Comparison of ENCODE assay signal across 16 cellular contexts in genomic region chr3:156044634-156044975, GRCh38.
DNase-seq lines count a peak whose midpoint lies in the region; ATAC-seq and TF ChIP-seq lines count a peak whose summit lies in the region.
"Had no signal": no experiment of that assay in that cellular context is flagged by ENCODE, and none has a peak within 500 bp of the region (broad histone marks: within the 10 kb centered on the region; RNA-seq: fewer than 3 reads in every experiment).

No MANE protein-coding gene starts in this region.

- no peak for ATAC-seq in right cardiac atrium
- ATAC-seq in Panc1, result peak; percentile 26; the same call in 1 of the 2 replicates
- ATAC-seq: CD8-positive, alpha-beta T cell had no signal

- no peaks in the 10 kb centered on the region for H3K9me3 ChIP-seq in right cardiac atrium (ENCODE audit: control insufficient read depth, low read length)
- H3K9me3 ChIP-seq in Panc1 (ENCODE audit: control insufficient read depth, insufficient read depth, low read depth, low read length), result no peaks in the 10 kb centered on the region
- no peaks in the 10 kb centered on the region for H3K9me3 ChIP-seq in neuronal stem cell (replicated peaks in 1 of 2; ENCODE audit: control insufficient read depth in 2 of 2, insufficient read depth in 1 of 2, low read depth in 1 of 2, low read length in 2 of 2)
- H3K9me3 ChIP-seq: Caco-2, HAP-1 had no signal

- H2AFZ ChIP-seq in neuronal stem cell (ENCODE audit: low read length), result no peak overlapping the region

- H2BK5ac ChIP-seq in neuronal stem cell (ENCODE audit: low read length), result no peak overlapping the region

- H2BK12ac ChIP-seq in neuronal stem cell (ENCODE audit: low read length), result no peak overlapping the region

- H3K4me3 ChIP-seq in right cardiac atrium (ENCODE audit: low read length) (no peak overlapping the region), Panc1 (ENCODE audit: low read depth in 2 of 2, low read length in 2 of 2) (no peak overlapping the region), neuronal stem cell (ENCODE audit: low read length in 2 of 2) (no peak overlapping the region)
- H3K4me3 ChIP-seq: BLaER1, HAP-1 had no signal

- H4K91ac ChIP-seq in neuronal stem cell (ENCODE audit: low read depth, low read length, poor library complexity), result no peak overlapping the region

- H3K36me3 Mint-ChIP-seq in activated naive CD8-positive, alpha-beta T cell treated with anti-CD3 and anti-CD28 coated beads for 36 hours, result no peaks in the 10 kb centered on the region
- H3K36me3 Mint-ChIP-seq: CD4-positive, CD25-positive, alpha-beta regulatory T cell; CD8-positive, alpha-beta T cell had no signal

- no peak overlapping the region for H3K18ac ChIP-seq in neuronal stem cell (ENCODE audit: low read length)

- no peak overlapping the region for H4K8ac ChIP-seq in neuronal stem cell (ENCODE audit: low read depth, low read length)

- no peaks in the 10 kb centered on the region for H3K4me1 Mint-ChIP-seq in activated naive CD8-positive, alpha-beta T cell treated with anti-CD3 and anti-CD28 coated beads for 36 hours
- H3K4me1 Mint-ChIP-seq: B cell; CD4-positive, CD25-positive, alpha-beta regulatory T cell had no signal

- TF ChIP-seq CTCF in Panc1 (IDR thresholded peaks at IDR 0.05), result no peak

- in situ Hi-C loops in Panc1 (cut with HindIII; ENCODE audit: low pct_unique_long_range_greater_than_20kb, low sequenced_read_pairs), result no loop called here

- H3K36me3 ChIP-seq in Panc1 (ENCODE audit: control insufficient read depth, insufficient read depth, low read length), result no peaks in the 10 kb centered on the region
- H3K36me3 ChIP-seq in neuronal stem cell (replicated peaks in 1 of 2; ENCODE audit: control insufficient read depth in 2 of 2, insufficient read depth in 2 of 2, low read length in 2 of 2), result no peaks in the 10 kb centered on the region
- H3K36me3 ChIP-seq: BLaER1, HAP-1 had no signal

- intact Hi-C loops in right cardiac atrium (cut with DNase I), result loop anchor here in 1 of 4 donors (10.0 kb wide), 1 partner anchor 100 kb away; no protein-coding TSS in a partner anchor
- intact Hi-C loops in cardiac septum (cut with DNase I), result no loop called here
- intact Hi-C loops in Panc1 (cut with micrococcal nuclease; ENCODE audit: unreplicated experiment), result no loop called here

- peaks cover 14% of the 10 kb centered on the region for H3K27me3 Mint-ChIP-seq in activated naive CD8-positive, alpha-beta T cell treated with anti-CD3 and anti-CD28 coated beads for 36 hours

- no peak overlapping the region for H3K27ac Mint-ChIP-seq in activated naive CD8-positive, alpha-beta T cell treated with anti-CD3 and anti-CD28 coated beads for 36 hours
- H3K27ac Mint-ChIP-seq: B cell; CD4-positive, CD25-positive, alpha-beta regulatory T cell; CD8-positive, alpha-beta T cell; HFFc6 had no signal

- H2AK5ac ChIP-seq in neuronal stem cell (ENCODE audit: low read depth, low read length), result no peak overlapping the region

- H3K27ac ChIP-seq in right cardiac atrium (ENCODE audit: low read length) (no peak overlapping the region), Panc1 (ENCODE audit: low read length) (no peak overlapping the region), neuronal stem cell (replicated peaks; ENCODE audit: low read length) (no peak overlapping the region)
- H3K27ac ChIP-seq: 22Rv1, BLaER1, C4-2B had no signal

- H3K9me3 Mint-ChIP-seq in activated naive CD8-positive, alpha-beta T cell treated with anti-CD3 and anti-CD28 coated beads for 36 hours, result no peaks in the 10 kb centered on the region
- H3K9me3 Mint-ChIP-seq: CD8-positive, alpha-beta T cell; HFFc6 had no signal

- no peaks in the 10 kb centered on the region for H3K27me3 ChIP-seq in right cardiac atrium (ENCODE audit: control insufficient read depth, insufficient read depth)
- H3K27me3 ChIP-seq in Panc1 (ENCODE audit: control insufficient read depth, insufficient read depth, low read length), result no peaks in the 10 kb centered on the region
- H3K27me3 ChIP-seq in neuronal stem cell (ENCODE audit: control insufficient read depth in 3 of 3, insufficient read depth in 3 of 3, low read depth in 1 of 3, low read length in 3 of 3), result no peaks in the 10 kb centered on the region
- H3K27me3 ChIP-seq: BLaER1 had no signal

- H3K9ac ChIP-seq in neuronal stem cell (ENCODE audit: low read depth, low read length, poor library complexity), result no peak overlapping the region
- H3K9ac ChIP-seq: BLaER1 had no signal

- POLR2A ChIA-PET in Panc1 (lab: Charles Lee), result no interaction called here

- no peak overlapping the region for H3K14ac ChIP-seq in neuronal stem cell (ENCODE audit: low read length)

- no peaks in the 10 kb centered on the region for H3K79me1 ChIP-seq in neuronal stem cell (ENCODE audit: low read depth, low read length)

- 96% methylated on average over 13 of the region's 13 CpGs for WGBS in right cardiac atrium
- whole genome bisulfite sequencing in neuronal stem cell (ENCODE audit: extremely low coverage in 2 of 2, insufficient read length in 2 of 2, insufficient replicate concordance in 1 of 2), 2 donors, result no CpG with 5 or more reads among the region's 13 CpGs

- H2BK120ac ChIP-seq in neuronal stem cell (ENCODE audit: low read depth, low read length), result no peak overlapping the region

- no peak overlapping the region for H3K4ac ChIP-seq in neuronal stem cell (ENCODE audit: low read length)

- peak overlapping the region; percentile 75 for H2BK15ac ChIP-seq in neuronal stem cell (ENCODE audit: low read length)

- no TSS peak for BruUV-seq in Panc1 (replicated peaks; lab: Mats Ljungman, UMichigan)

- H3K4me1 ChIP-seq in right cardiac atrium (ENCODE audit: control insufficient read depth, insufficient read depth, low read length) (no peaks in the 10 kb centered on the region), Panc1 (ENCODE audit: control insufficient read depth, insufficient read depth, low read length) (no peaks in the 10 kb centered on the region), neuronal stem cell (ENCODE audit: control insufficient read depth in 2 of 2, insufficient read depth in 1 of 2, low read depth in 1 of 2, low read length in 2 of 2) (no peaks in the 10 kb centered on the region)
- H3K4me1 ChIP-seq: BLaER1, Caco-2 had no signal

- H3K4me3 Mint-ChIP-seq in activated naive CD8-positive, alpha-beta T cell treated with anti-CD3 and anti-CD28 coated beads for 36 hours, result no peak overlapping the region
- H3K4me3 Mint-ChIP-seq: B cell; CD4-positive, CD25-positive, alpha-beta regulatory T cell; CD8-positive, alpha-beta T cell; HFFc6 had no signal

- no peak overlapping the region for H3K4me2 ChIP-seq in neuronal stem cell (ENCODE audit: insufficient read depth, low read length, poor library complexity, severe bottlenecking)
- H3K4me2 ChIP-seq: BLaER1 had no signal

- no peak overlapping the region for H3K23ac ChIP-seq in neuronal stem cell (ENCODE audit: low read depth, low read length, poor library complexity)

- CTCF ChIA-PET in Panc1 (lab: Charles Lee), result interaction anchor here (1.1 kb wide), 1 partner anchor 1160 kb away, joined by 3 read pairs; no protein-coding TSS in a partner anchor

- DNase-seq in right cardiac atrium (peak in 2 of 3 donors; percentile 34 to 47), cardiac septum (ENCODE audit: low spot score) (no peak), Panc1 (ENCODE audit: low read depth, low spot score) (no peak), neuronal stem cell (ENCODE audit: low spot score) (no peak), NCI-H510A (lab: John Stamatoyannopoulos, UW) (no peak)
- DNase-seq in activated naive CD8-positive, alpha-beta T cell treated with anti-CD3 and anti-CD28 coated beads for 36 hours, result no peak
- DNase-seq: DMS153, HFFc6 had no signal

Comparison
In these comparisons a context has a peak if more than half of its experiments do, and no peak if none do; other contexts are left out.
1. DNase-seq: peak in right cardiac atrium (2 of 3); none in cardiac septum (single experiment), Panc1 (single experiment), neuronal stem cell (single experiment), activated naive CD8-positive, alpha-beta T cell treated with anti-CD3 and anti-CD28 coated beads for 36 hours (single experiment) and NCI-H510A (single experiment).